ENCODE assay signal across 8 cellular contexts in the genomic region with DNA sequence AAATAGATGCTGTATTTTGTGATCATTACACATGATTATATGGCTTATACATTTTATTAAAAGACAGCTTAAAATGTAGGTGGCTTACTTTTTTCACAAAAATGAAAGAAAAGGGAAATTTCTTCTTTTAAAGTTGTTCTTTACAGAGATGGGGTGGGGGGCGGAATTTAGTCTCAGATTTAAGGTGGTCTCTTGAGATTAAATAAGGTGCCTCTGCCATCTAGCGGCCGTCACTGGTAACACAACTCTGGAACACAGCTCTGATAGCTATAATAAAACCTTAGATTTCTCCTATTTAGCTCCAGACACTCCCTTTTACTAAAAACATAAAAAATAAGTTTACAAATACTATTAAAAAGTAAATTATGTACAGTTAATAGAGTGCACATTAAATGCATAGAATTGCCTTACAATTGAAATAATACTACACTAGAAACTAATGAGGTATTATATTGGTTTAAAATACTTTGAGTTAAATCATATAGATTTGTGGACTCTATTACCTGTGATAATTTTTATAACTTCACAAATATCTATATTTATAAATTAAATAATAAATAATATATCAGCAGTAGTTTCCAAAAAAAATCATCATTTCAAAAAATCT.
DNase-seq lines count a peak whose midpoint lies in the region; ATAC-seq and TF ChIP-seq lines count a peak whose summit lies in the region.

No MANE protein-coding gene starts in this region.

- TF ChIP-seq CTCF in endodermal cell (conservative IDR thresholded peaks at IDR 0.05) (peak; percentile 96), stomach (IDR thresholded peaks at IDR 0.05) (peak in 5 of 7 experiments; percentile 51 to 82 (median 69))

- H3K27me3 ChIP-seq in endodermal cell (ENCODE audit: control insufficient read depth, insufficient read depth, low read length, poor library complexity, severe bottlenecking) (no peaks in the 10 kb centered on the region), stomach (no peaks in the 10 kb centered on the region)

- H3K36me3 Mint-ChIP-seq in endodermal cell (ENCODE audit: low read depth) = no peaks in the 10 kb centered on the region

- H3K9me3 ChIP-seq in endodermal cell (ENCODE audit: control insufficient read depth, low read length) = no peaks in the 10 kb centered on the region
- H3K9me3 ChIP-seq in stomach = no peaks in the 10 kb centered on the region

- no peak overlapping the region for H3K27ac Mint-ChIP-seq in endodermal cell

- WGBS in endodermal cell (ENCODE audit: insufficient coverage in 1 of 2, insufficient read length in 1 of 2), 2 experiments = 8% methylated on average over 3 of the region's 3 CpGs; no CpG with 5 or more reads in 1 of the 2 experiments
- 0 to 2% (median 1%) methylated on average over 3 of the region's 3 CpGs for WGBS in stomach, 5 donors

- H3K4me1 ChIP-seq in endodermal cell (ENCODE audit: control insufficient read depth, insufficient read depth, low read length) (no peaks in the 10 kb centered on the region), stomach (peaks cover 0 to 14% (median 2%) of the 10 kb centered on the region in 4 donors)

- peak; percentile 35 for ATAC-seq in GM21381 (IDR thresholded peaks at IDR 0.05; ENCODE audit: unreplicated experiment)
- ATAC-seq in HG03025 (IDR thresholded peaks at IDR 0.05; ENCODE audit: low FRiP score, unreplicated experiment) = no peak

- H3K9me3 Mint-ChIP-seq in endodermal cell = no peaks in the 10 kb centered on the region

- H3K4me1 Mint-ChIP-seq in endodermal cell = no peaks in the 10 kb centered on the region

- intact Hi-C loops in stomach (cut with DNase I; ENCODE audit: low total_unique reads) = loop anchor here (10.0 kb wide), 1 partner anchor 1407 kb away; no protein-coding TSS in a partner anchor

- no peaks in the 10 kb centered on the region for H3K27me3 Mint-ChIP-seq in endodermal cell (ENCODE audit: insufficient read depth)

- no peak overlapping the region for H3K27ac ChIP-seq in endodermal cell (ENCODE audit: low read depth, low read length)
- no peak overlapping the region for H3K27ac ChIP-seq in stomach

- no peaks in the 10 kb centered on the region for H3K36me3 ChIP-seq in endodermal cell (ENCODE audit: control insufficient read depth, insufficient read depth, low read length)
- H3K36me3 ChIP-seq in stomach = no peaks in the 10 kb centered on the region

- no peak for TF ChIP-seq EP300 in stomach (IDR thresholded peaks at IDR 0.05)

- H3K4me3 ChIP-seq in endodermal cell (ENCODE audit: low read length) (no peak overlapping the region), stomach (no peak overlapping the region)

- DNase-seq in COLO668 (lab: John Stamatoyannopoulos, UW; ENCODE audit: unreplicated experiment) (peak; percentile 59), NCI-H128 (lab: John Stamatoyannopoulos, UW; ENCODE audit: unreplicated experiment) (peak; percentile 40), endodermal cell (peak; percentile 85), mucosa of gallbladder (ENCODE audit: low spot score) (peak; percentile 44), stomach (peak; percentile 40)
- peak; percentile 26 to 41 for DNase-seq in activated CD4-positive, alpha-beta T cell treated with anti-CD3 and anti-CD28 coated beads, Interleukin-2, amount 50 U/mL, for 4 hours

- no peak overlapping the region for H3K9ac ChIP-seq in endodermal cell (ENCODE audit: extremely low read depth, low read length, poor library complexity, severe bottlenecking)

- H3K4me3 Mint-ChIP-seq in endodermal cell = no peak overlapping the region

- TF ChIP-seq POLR2A in stomach (IDR thresholded peaks at IDR 0.05) = no peak

Comparison
In these comparisons a context has a peak if more than half of its experiments do, and no peak if none do; other contexts are left out.
1. DNase-seq: peak in every context shown above with its lines; median percentile 85 in endodermal cell; 59 in COLO668; 44 in mucosa of gallbladder; 40 in NCI-H128; 40 in stomach; 34 in activated CD4-positive, alpha-beta T cell treated with anti-CD3 and anti-CD28 coated beads, Interleukin-2, amount 50 U/mL, for 4 hours.